ENCODE assay signal across 11 cellular contexts in the genomic region with DNA sequence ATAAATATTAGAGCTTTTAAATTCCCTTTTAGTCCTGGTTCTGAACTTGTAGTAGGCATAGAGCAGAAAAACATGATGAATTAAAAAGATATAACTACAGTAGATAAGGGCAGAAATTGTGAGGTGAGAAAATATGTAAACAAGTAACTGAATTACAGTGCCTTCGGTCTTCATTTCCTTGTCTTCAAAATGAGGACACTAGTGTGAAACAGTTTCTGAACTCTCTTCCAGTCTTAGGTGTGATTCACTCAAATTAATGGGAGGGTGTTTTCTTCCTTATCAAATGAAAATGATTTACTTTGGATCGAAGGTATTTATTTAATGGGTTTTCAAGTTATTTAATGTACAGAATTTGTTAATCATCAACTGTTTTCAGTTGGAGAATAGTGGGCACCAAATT. TPM values are rescaled to one million over a fixed set of nuclear protein-coding genes. Genes with fewer than 3 reads are reported as not detected.
DNase-seq lines count a peak whose midpoint lies in the region; ATAC-seq and TF ChIP-seq lines count a peak whose summit lies in the region.
"Had no signal": no experiment of that assay in that cellular context is flagged by ENCODE, and none has a peak within 500 bp of the region (broad histone marks: within the 10 kb centered on the region; RNA-seq: fewer than 3 reads in every experiment).

No MANE protein-coding gene starts in this region.

- peaks cover 41% of the 10 kb centered on the region for H3K79me2 ChIP-seq in PC-9 (ENCODE audit: low read depth)

- peaks cover 38% of the 10 kb centered on the region for H3K27me3 Mint-ChIP-seq in CD8-positive, alpha-beta T cell (ENCODE audit: low read depth)
- H3K27me3 Mint-ChIP-seq in nephron progenitor cell (ENCODE audit: low read depth, poor library complexity): peaks cover 37% of the 10 kb centered on the region

- no peaks in the 10 kb centered on the region for H3K27me3 ChIP-seq in CD8-positive, alpha-beta T cell (ENCODE audit: insufficient read depth, low read length)
- no peaks in the 10 kb centered on the region for H3K27me3 ChIP-seq in PC-9 (ENCODE audit: insufficient read depth, low read depth)

- CTCF ChIA-PET in CD8-positive, alpha-beta T cell (lab: Charles Lee): no interaction called here
- CTCF ChIA-PET in PC-9 (lab: Charles Lee): interaction anchor here (1.3 kb wide), 1 partner anchor 354 kb away, joined by 5 read pairs; no protein-coding TSS in a partner anchor

- H3K4me2 ChIP-seq in PC-9: peak overlapping the region; percentile 87

- no peaks in the 10 kb centered on the region for H3K9me3 ChIP-seq in CD8-positive, alpha-beta T cell (ENCODE audit: low read length)
- no peaks in the 10 kb centered on the region for H3K9me3 ChIP-seq in PC-9 (ENCODE audit: insufficient read depth, low read depth)

- no peaks in the 10 kb centered on the region for H3K36me3 ChIP-seq in CD8-positive, alpha-beta T cell (ENCODE audit: insufficient read depth, low read length)
- H3K36me3 ChIP-seq in PC-9 (ENCODE audit: low read depth): no peaks in the 10 kb centered on the region

- BruUV-seq in PC-9 (replicated peaks; lab: Mats Ljungman, UMichigan): no TSS peak

- no peak for ATAC-seq in CD8-positive, alpha-beta T cell
- no peak for ATAC-seq in HG03469 (IDR thresholded peaks at IDR 0.05; ENCODE audit: unreplicated experiment)

- H3K4me1 Mint-ChIP-seq in CD8-positive, alpha-beta T cell (ENCODE audit: low read depth): peaks cover 17% of the 10 kb centered on the region
- H3K4me1 Mint-ChIP-seq in nephron progenitor cell: peaks cover 21% of the 10 kb centered on the region

- H3K4me3 Mint-ChIP-seq in CD8-positive, alpha-beta T cell: peak overlapping the region; percentile 88
- H3K4me3 Mint-ChIP-seq in nephron progenitor cell: peak overlapping the region; percentile 95

- H2AFZ ChIP-seq in PC-9: peak overlapping the region; percentile 90

- no peaks in the 10 kb centered on the region for H3K9me3 Mint-ChIP-seq in CD8-positive, alpha-beta T cell
- no peaks in the 10 kb centered on the region for H3K9me3 Mint-ChIP-seq in nephron progenitor cell

- H3K27ac Mint-ChIP-seq in CD8-positive, alpha-beta T cell: no peak overlapping the region
- no peak overlapping the region for H3K27ac Mint-ChIP-seq in nephron progenitor cell

- no peaks in the 10 kb centered on the region for H4K20me1 ChIP-seq in PC-9 (ENCODE audit: insufficient read depth)

- no peaks in the 10 kb centered on the region for H3K36me3 Mint-ChIP-seq in CD8-positive, alpha-beta T cell
- H3K36me3 Mint-ChIP-seq in nephron progenitor cell (ENCODE audit: low read depth): no peaks in the 10 kb centered on the region

- no peak overlapping the region for H3K27ac ChIP-seq in CD8-positive, alpha-beta T cell (ENCODE audit: low read depth, low read length)
- peak overlapping the region; percentile 61 for H3K27ac ChIP-seq in PC-9

- no peak overlapping the region for H3K4me3 ChIP-seq in CD8-positive, alpha-beta T cell (ENCODE audit: low read depth, low read length)
- H3K4me3 ChIP-seq in PC-9: peak overlapping the region; percentile 78
- H3K4me3 ChIP-seq in epithelial cell of proximal tubule (ENCODE audit: low read depth, low read length): peak overlapping the region; percentile 99

- H3K4me1 ChIP-seq in CD8-positive, alpha-beta T cell (ENCODE audit: insufficient read depth, low read length): peaks cover 2% of the 10 kb centered on the region
- H3K4me1 ChIP-seq in PC-9 (replicated peaks; ENCODE audit: insufficient read depth): peaks cover 23% of the 10 kb centered on the region

- peaks cover 24% of the 10 kb centered on the region for H3F3A ChIP-seq in PC-9 (ENCODE audit: insufficient read depth, low read depth)

- no peak for DNase-seq in CD8-positive, alpha-beta T cell
- peak in 1 of 2 experiments; percentile 44 for DNase-seq in PC-9
- DNase-seq in epithelial cell of proximal tubule (ENCODE audit: low read depth): no peak
- DNase-seq in nephron progenitor cell: no peak
- no peak for DNase-seq in SIG-M5 (lab: John Stamatoyannopoulos, UW)
- no peak for DNase-seq in NCI-H1930 (lab: John Stamatoyannopoulos, UW)
- DNase-seq in NCI-H345 (lab: John Stamatoyannopoulos, UW): no peak
- DNase-seq: DMS 273 treated with DMSO at 0.1 percent for 48 hours, hypothalamus, substantia nigra had no signal

- TF ChIP-seq CTCF in CD8-positive, alpha-beta T cell (IDR thresholded peaks at IDR 0.05): no peak
- TF ChIP-seq CTCF in PC-9 (conservative IDR thresholded peaks at IDR 0.05) (no peak), epithelial cell of proximal tubule (conservative IDR thresholded peaks at IDR 0.05; ENCODE audit: low read depth, low read length) (no peak), nephron progenitor cell (IDR thresholded peaks at IDR 0.05) (no peak)

- intact Hi-C loops in CD8-positive, alpha-beta T cell (cut with DNase I, micrococcal nuclease): no loop called here
- intact Hi-C loops in PC-9 (cut with micrococcal nuclease; ENCODE audit: unreplicated experiment): no loop called here

- no peaks in the 10 kb centered on the region for H3K9me2 ChIP-seq in PC-9 (ENCODE audit: insufficient read depth)

- POLR2A ChIA-PET in CD8-positive, alpha-beta T cell (lab: Charles Lee): no interaction called here
- POLR2A ChIA-PET in PC-9 (lab: Charles Lee; ENCODE audit: unreplicated experiment): interaction anchor here (0.6 to 0.7 kb wide), 2 partner anchors 36 to 48 kb away, joined by 3 to 16 read pairs; no protein-coding TSS in a partner anchor

RNA-seq across cellular contexts. Expression of gene FGD4, which starts 1.5 kb away (rescaled TPM):
- under 1 TPM in 1 of 2 experiments, not detected in 1; 0.31 TPM for total RNA-seq in CD8-positive, alpha-beta T cell
- total RNA-seq in PC-9 (2021) (26.2 and 28.3 TPM in 2 replicates), epithelial cell of proximal tubule (16.5 and 19.9 TPM in 2 replicates)

Comparison
In these comparisons a context has a peak if more than half of its experiments do, and no peak if none do; other contexts are left out.
1. RNA of gene FGD4, which starts 1.5 kb away (total RNA-seq): 26.2 to 28.3 TPM in PC-9 and 16.5 to 19.9 TPM in epithelial cell of proximal tubule; 0.31 TPM in CD8-positive, alpha-beta T cell; every median in the first group is over 10 times any median in the second.